Comparison of ENCODE assay signal across 20 cellular contexts in the genomic region with DNA sequence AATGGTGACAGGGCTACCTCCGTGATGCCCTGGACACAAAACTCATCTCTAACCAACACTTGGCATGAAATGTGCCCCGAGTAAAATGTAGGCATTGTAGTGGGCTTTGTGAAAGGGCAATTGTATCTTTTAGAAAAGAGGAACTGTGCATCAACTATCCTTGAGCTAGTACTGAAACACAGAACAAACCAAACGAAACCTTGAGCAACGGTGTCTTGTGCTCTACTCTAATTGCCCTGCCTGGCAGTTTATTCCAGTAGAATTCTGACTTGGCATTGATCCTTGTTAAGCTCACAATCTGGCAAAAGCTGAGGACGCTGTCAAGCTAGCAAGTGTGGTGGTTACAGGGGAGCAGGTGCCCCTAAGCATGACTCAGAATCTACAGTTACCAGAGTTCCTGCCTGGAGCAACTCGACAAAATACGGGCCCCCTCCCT.
DNase-seq lines count a peak whose midpoint lies in the region; ATAC-seq and TF ChIP-seq lines count a peak whose summit lies in the region.
"Had no signal": no experiment of that assay in that cellular context is flagged by ENCODE, and none has a peak within 500 bp of the region (broad histone marks: within the 10 kb centered on the region; RNA-seq: fewer than 3 reads in every experiment).

No MANE protein-coding gene starts in this region.

- H3K27me3 ChIP-seq in OCI-LY3 (ENCODE audit: low read depth, low read length) = no peaks in the 10 kb centered on the region
- no peaks in the 10 kb centered on the region for H3K27me3 ChIP-seq in layer of hippocampus (ENCODE audit: control insufficient read depth, insufficient read depth, low read length)
- H3K27me3 ChIP-seq: BLaER1, heart left ventricle, vagina had no signal

- peaks cover 13% of the 10 kb centered on the region for H3K4me1 ChIP-seq in OCI-LY3 (ENCODE audit: low read length)
- H3K4me1 ChIP-seq: BLaER1, heart left ventricle, vagina had no signal

- peak overlapping the region; percentile 55 for H2AFZ ChIP-seq in OCI-LY3 (ENCODE audit: low read depth, low read length)

- no peaks in the 10 kb centered on the region for H3K36me3 ChIP-seq in OCI-LY3 (replicated peaks; ENCODE audit: low read depth, low read length)
- H3K36me3 ChIP-seq: BLaER1, heart left ventricle, vagina had no signal

- H3K27ac ChIP-seq in OCI-LY3 (ENCODE audit: low read length) (no peak overlapping the region), layer of hippocampus (ENCODE audit: low read depth, low read length) (peak overlapping the region; percentile 77)
- H3K27ac ChIP-seq: BLaER1, epithelial cell of prostate, heart left ventricle, vagina had no signal

- no peak for TF ChIP-seq CTCF in OCI-LY3 (IDR thresholded peaks at IDR 0.05; ENCODE audit: low read depth, low read length)

- DNase-seq in DMS 273 (lab: John Stamatoyannopoulos, UW; ENCODE audit: unreplicated experiment) = peak; percentile 68
- no peak for DNase-seq in 8988T
- no peak for DNase-seq in GF-D8 (lab: John Stamatoyannopoulos, UW)
- no peak for DNase-seq in UCSD-AML1 (lab: John Stamatoyannopoulos, UW; ENCODE audit: unreplicated experiment)
- DNase-seq: activated CD8-positive, alpha-beta memory T cell treated with anti-CD3 and anti-CD28 coated beads, Interleukin-2, amount 10 ng/mL, durations not matched to agents 7 days and 5 days; central memory CD4-positive, alpha-beta T cell; EL; heart left ventricle; left cardiac atrium; naive B cell; NCI-H1436 treated with DMSO at 0.1 percent for 48 hours; NCI-H510A treated with DMSO at 0.1 percent for 48 hours; stimulated activated CD4-positive, alpha-beta T cell treated with anti-CD3 and anti-CD28 coated beads, Interleukin-2, amount 100 ng/mL, for 24 hours had no signal

- H4K20me1 ChIP-seq in OCI-LY3 (ENCODE audit: insufficient read depth, low read length) = no peaks in the 10 kb centered on the region
- H4K20me1 ChIP-seq: BLaER1 had no signal

- H3K4me2 ChIP-seq in OCI-LY3 (ENCODE audit: low read length) = peak overlapping the region; percentile 72
- H3K4me2 ChIP-seq: BLaER1 had no signal

- H3K9me3 ChIP-seq in OCI-LY3 (ENCODE audit: insufficient read depth, low read length) = no peaks in the 10 kb centered on the region
- H3K9me3 ChIP-seq: BLaER1, heart left ventricle, vagina had no signal

- peak overlapping the region; percentile 52 for H3K4me3 ChIP-seq in OCI-LY3 (ENCODE audit: low read length)
- H3K4me3 ChIP-seq: BLaER1, heart left ventricle, vagina had no signal

- H3K79me2 ChIP-seq in OCI-LY3 (ENCODE audit: low read length) = no peaks in the 10 kb centered on the region

- peak; percentile 84 for ATAC-seq in GM19324 (IDR thresholded peaks at IDR 0.05; ENCODE audit: low FRiP score, unreplicated experiment)
- ATAC-seq in GM21723 (IDR thresholded peaks at IDR 0.05; ENCODE audit: unreplicated experiment) = no peak
- ATAC-seq: activated CD8-positive, alpha-beta memory T cell treated with anti-CD3 and anti-CD28 coated beads, Interleukin-2, amount 10 ng/mL, durations not matched to agents 7 days and 5 days; heart left ventricle; left cardiac atrium had no signal

- H3K9ac ChIP-seq in OCI-LY3 (ENCODE audit: low read length) = no peak overlapping the region
- H3K9ac ChIP-seq: BLaER1 had no signal
